In the genomic region with DNA sequence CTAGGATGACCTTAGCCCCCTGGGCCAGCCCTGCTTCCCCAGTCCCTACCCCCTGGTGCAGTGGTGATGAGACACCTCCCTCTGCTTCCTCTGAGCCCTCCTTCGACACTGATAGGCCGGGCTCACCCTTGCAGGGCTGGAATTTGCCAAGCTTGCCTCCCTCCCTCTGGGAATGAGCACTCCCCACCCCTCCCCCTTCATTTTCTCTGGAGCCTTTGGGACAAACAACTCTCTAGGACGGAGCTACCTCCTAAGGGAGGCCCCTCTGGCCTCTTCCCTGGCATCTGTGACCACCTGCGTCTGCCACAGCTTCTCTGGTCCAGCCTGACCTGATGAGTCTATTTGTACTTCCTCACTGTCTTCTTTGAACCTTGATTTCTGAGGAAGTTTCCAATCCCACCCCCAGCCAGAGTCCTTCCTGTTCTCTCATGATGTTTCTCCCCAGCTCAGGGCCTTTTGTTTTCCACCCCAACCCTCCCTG, we compare ENCODE assay signal across 17 cellular contexts. TPM values are rescaled to one million over a fixed set of nuclear protein-coding genes. Genes with fewer than 3 reads are reported as not detected.
A peak's percentile ranks its signal among the peaks of the same experiment; 100 is the strongest.
DNase-seq lines count a peak whose midpoint lies in the region; ATAC-seq and TF ChIP-seq lines count a peak whose summit lies in the region.
"Had no signal": no experiment of that assay in that cellular context is flagged by ENCODE, and none has a peak within 500 bp of the region (broad histone marks: within the 10 kb centered on the region; RNA-seq: fewer than 3 reads in every experiment).

No MANE protein-coding gene starts in this region.

- H3K4me3 ChIP-seq in lower lobe of right lung: no peak overlapping the region

- H3K36me3 ChIP-seq in lower lobe of right lung: no peaks in the 10 kb centered on the region

- no peaks in the 10 kb centered on the region for H3K9me3 ChIP-seq in lower lobe of right lung

- H3K27ac ChIP-seq in lower lobe of right lung: no peak overlapping the region
- H3K27ac ChIP-seq: VCaP had no signal

- no peak for ATAC-seq in stimulated activated naive CD8-positive, alpha-beta T cell treated with anti-CD3 and anti-CD28 coated beads, Interleukin-15, amount 100 ng/mL, for 72 hours
- ATAC-seq in stimulated activated naive CD8-positive, alpha-beta T cell treated with anti-CD3 and anti-CD28 coated beads, Interleukin-15, Interleukin-2, amounts not matched to agents 100 U/mL and 50 U/mL, for 24 hours: no peak
- no peak for ATAC-seq in lower lobe of right lung
- no peak for ATAC-seq in HG03045 (IDR thresholded peaks at IDR 0.05; ENCODE audit: unreplicated experiment)
- no peak for ATAC-seq in HG03571 (IDR thresholded peaks at IDR 0.05; ENCODE audit: unreplicated experiment)
- no peak for ATAC-seq in GM18868 (IDR thresholded peaks at IDR 0.05; ENCODE audit: unreplicated experiment)

- no peaks in the 10 kb centered on the region for H3K27me3 Mint-ChIP-seq in stimulated activated naive CD8-positive, alpha-beta T cell treated with anti-CD3 and anti-CD28 coated beads, Interleukin-15, amount 100 ng/mL, for 72 hours
- peaks cover 2% of the 10 kb centered on the region for H3K27me3 Mint-ChIP-seq in activated T-helper 1 cell treated with anti-CD3 and anti-CD28 coated beads, Interleukin-12 subunit alpha, Interleukin-12 subunit beta, Interleukin-2, Interleukin-4 antibody, amounts not matched to agents 30 ng/mL and 10 ng/mL and 1 ng/mL, durations not matched to agents 14 hours and 24 hours and 36 hours (ENCODE audit: insufficient read depth)

- no peaks in the 10 kb centered on the region for H3K36me3 Mint-ChIP-seq in activated T-helper 1 cell treated with anti-CD3 and anti-CD28 coated beads, Interleukin-12 subunit alpha, Interleukin-12 subunit beta, Interleukin-2, Interleukin-4 antibody, amounts not matched to agents 30 ng/mL and 10 ng/mL and 1 ng/mL, durations not matched to agents 14 hours and 24 hours and 36 hours (ENCODE audit: low read depth)

- H3K27me3 ChIP-seq in lower lobe of right lung (ENCODE audit: low read depth): no peaks in the 10 kb centered on the region

- peaks cover 35% of the 10 kb centered on the region for H3K4me1 Mint-ChIP-seq in stimulated activated naive CD8-positive, alpha-beta T cell treated with anti-CD3 and anti-CD28 coated beads, Interleukin-15, amount 100 ng/mL, for 72 hours
- H3K4me1 Mint-ChIP-seq in activated T-helper 1 cell treated with anti-CD3 and anti-CD28 coated beads, Interleukin-12 subunit alpha, Interleukin-12 subunit beta, Interleukin-2, Interleukin-4 antibody, amounts not matched to agents 30 ng/mL and 10 ng/mL and 1 ng/mL, durations not matched to agents 14 hours and 24 hours and 36 hours (ENCODE audit: low read depth): peaks cover 35% of the 10 kb centered on the region

- DNase-seq in stimulated activated naive CD8-positive, alpha-beta T cell treated with anti-CD3 and anti-CD28 coated beads, Interleukin-15, amount 100 ng/mL, for 72 hours: no peak
- DNase-seq in stimulated activated naive CD8-positive, alpha-beta T cell treated with anti-CD3 and anti-CD28 coated beads, Interleukin-15, Interleukin-2, amounts not matched to agents 100 U/mL and 50 U/mL, for 24 hours: no peak
- DNase-seq in activated T-helper 1 cell treated with anti-CD3 and anti-CD28 coated beads, Interleukin-12 subunit alpha, Interleukin-12 subunit beta, Interleukin-2, Interleukin-4 antibody, amounts not matched to agents 30 ng/mL and 10 ng/mL and 1 ng/mL, durations not matched to agents 14 hours and 24 hours and 36 hours (ENCODE audit: low spot score): no peak
- DNase-seq in lower lobe of right lung: peak; percentile 25
- DNase-seq in stimulated activated CD4-positive, alpha-beta T cell treated with anti-CD3 and anti-CD28 coated beads, Interleukin-4, amount 100 ng/mL, for 4 hours: no peak
- DNase-seq: AML-193; cortex of kidney; Kasumi-1; NCI-H1694 treated with DMSO at 0.1 percent for 48 hours; NCI-H748 treated with DMSO at 0.1 percent for 48 hours; SIG-M5; stimulated activated CD4-positive, alpha-beta T cell treated with anti-CD3 and anti-CD28 coated beads, Interleukin-4, amount 100 ng/mL, for 24 hours; stimulated activated naive CD4-positive, alpha-beta T cell treated with Interleukin-2 at 50 U/mL for 16 hours had no signal

- no peak overlapping the region for H3K4me3 Mint-ChIP-seq in stimulated activated naive CD8-positive, alpha-beta T cell treated with anti-CD3 and anti-CD28 coated beads, Interleukin-15, amount 100 ng/mL, for 72 hours
- H3K4me3 Mint-ChIP-seq in activated T-helper 1 cell treated with anti-CD3 and anti-CD28 coated beads, Interleukin-12 subunit alpha, Interleukin-12 subunit beta, Interleukin-2, Interleukin-4 antibody, amounts not matched to agents 30 ng/mL and 10 ng/mL and 1 ng/mL, durations not matched to agents 14 hours and 24 hours and 36 hours: no peak overlapping the region

- TF ChIP-seq CTCF in lower lobe of right lung (IDR thresholded peaks at IDR 0.05): no peak

- intact Hi-C loops in activated T-helper 1 cell treated with anti-CD3 and anti-CD28 coated beads, Interleukin-12 subunit alpha, Interleukin-12 subunit beta, Interleukin-2, Interleukin-4 antibody, amounts not matched to agents 30 ng/mL and 10 ng/mL and 1 ng/mL, durations not matched to agents 14 hours and 24 hours and 36 hours (cut with micrococcal nuclease): no loop called here
- intact Hi-C loops in lower lobe of right lung (cut with DNase I): no loop called here

- H3K4me1 ChIP-seq in lower lobe of right lung: no peaks in the 10 kb centered on the region

- H3K9me3 Mint-ChIP-seq in stimulated activated naive CD8-positive, alpha-beta T cell treated with anti-CD3 and anti-CD28 coated beads, Interleukin-15, amount 100 ng/mL, for 72 hours: no peaks in the 10 kb centered on the region
- H3K9me3 Mint-ChIP-seq in activated T-helper 1 cell treated with anti-CD3 and anti-CD28 coated beads, Interleukin-12 subunit alpha, Interleukin-12 subunit beta, Interleukin-2, Interleukin-4 antibody, amounts not matched to agents 30 ng/mL and 10 ng/mL and 1 ng/mL, durations not matched to agents 14 hours and 24 hours and 36 hours: no peaks in the 10 kb centered on the region

- peak overlapping the region; percentile 6 to 92 for H3K27ac Mint-ChIP-seq in stimulated activated naive CD8-positive, alpha-beta T cell treated with anti-CD3 and anti-CD28 coated beads, Interleukin-15, amount 100 ng/mL, for 72 hours
- H3K27ac Mint-ChIP-seq in activated T-helper 1 cell treated with anti-CD3 and anti-CD28 coated beads, Interleukin-12 subunit alpha, Interleukin-12 subunit beta, Interleukin-2, Interleukin-4 antibody, amounts not matched to agents 30 ng/mL and 10 ng/mL and 1 ng/mL, durations not matched to agents 14 hours and 24 hours and 36 hours: peak overlapping the region; percentile 74

RNA-seq across cellular contexts. Expression of a gene that starts 53.3 kb away (rescaled TPM):
- 3.4 and 3.7 TPM in 2 replicates for total RNA-seq in activated T-helper 1 cell treated with anti-CD3 and anti-CD28 coated beads, Interleukin-12 subunit alpha, Interleukin-12 subunit beta, Interleukin-2, Interleukin-4 antibody, amounts not matched to agents 30 ng/mL and 10 ng/mL and 1 ng/mL, durations not matched to agents 14 hours and 24 hours and 36 hours
- total RNA-seq in lower lobe of right lung: 110 TPM

Comparison
In these comparisons a context has a peak if more than half of its experiments do, and no peak if none do; other contexts are left out.
1. RNA of a gene that starts 53.3 kb away (total RNA-seq): 110 TPM in lower lobe of right lung (single experiment); 3.4 to 3.7 TPM in activated T-helper 1 cell treated with anti-CD3 and anti-CD28 coated beads, Interleukin-12 subunit alpha, Interleukin-12 subunit beta, Interleukin-2, Interleukin-4 antibody, amounts not matched to agents 30 ng/mL and 10 ng/mL and 1 ng/mL, durations not matched to agents 14 hours and 24 hours and 36 hours; every median in the first group is over 10 times any median in the second.